ENCODE assay signal across 1 cellular context in the genomic region with DNA sequence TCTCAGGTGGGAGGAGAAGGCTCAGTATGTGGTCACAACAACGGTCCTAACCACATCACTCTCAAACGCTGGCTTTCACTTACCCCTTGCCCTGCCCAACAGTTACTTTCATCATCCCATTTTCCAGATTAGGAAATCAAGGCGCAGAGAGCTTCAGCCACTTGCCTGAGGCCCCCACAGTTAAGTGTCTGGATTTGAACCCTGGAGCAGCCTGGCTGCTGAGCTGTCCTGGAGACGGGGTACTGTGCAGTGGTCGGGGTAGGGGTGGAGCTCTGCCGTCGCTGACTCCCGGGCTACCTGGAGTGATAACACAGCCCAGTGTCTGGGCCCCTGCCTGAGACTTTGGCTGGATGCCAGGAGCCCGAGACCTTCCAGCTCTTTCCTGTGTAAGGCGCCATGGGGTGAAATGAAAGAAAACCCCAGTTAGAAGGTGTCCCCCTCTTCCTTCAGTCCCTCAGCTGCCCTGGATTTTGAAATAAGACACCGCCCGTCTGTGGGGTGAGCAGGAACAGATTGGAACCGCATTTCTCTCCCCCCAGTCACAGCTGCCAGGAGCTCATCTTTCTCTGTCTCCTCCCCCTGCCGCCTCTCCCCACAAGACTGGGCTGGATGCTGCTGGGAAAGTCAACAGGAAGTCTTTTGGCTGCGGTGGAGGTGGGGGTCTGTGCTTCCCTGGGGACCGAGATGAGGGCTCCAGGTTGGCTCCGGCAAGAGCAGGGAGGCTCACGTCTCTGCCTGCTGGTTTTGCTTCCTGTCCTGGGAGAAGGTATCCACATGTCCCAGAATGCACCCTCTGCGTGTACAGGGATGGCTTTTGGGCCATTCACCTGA.
A peak's percentile ranks its signal among the peaks of the same experiment; 100 is the strongest.
TF ChIP-seq lines count a peak whose summit lies in the region.

No MANE protein-coding gene starts in this region.

TF ChIP-seq in K562, 482 proteins besides CTCF, POLR2A, EP300 and RAD21 (continued from another document and continues in another):
- TF ChIP-seq ZNF609 (CRISPR knock-in tag; IDR thresholded peaks at IDR 0.05; ENCODE audit: borderline replicate concordance) = no peak
- TF ChIP-seq PHF20 (IDR thresholded peaks at IDR 0.05; ENCODE audit: partially characterized antibody) = peak; percentile 38
- TF ChIP-seq MEIS2 (IDR thresholded peaks at IDR 0.05; ENCODE audit: partially characterized antibody) = peak; percentile 4
- TF ChIP-seq, protein P1, sequence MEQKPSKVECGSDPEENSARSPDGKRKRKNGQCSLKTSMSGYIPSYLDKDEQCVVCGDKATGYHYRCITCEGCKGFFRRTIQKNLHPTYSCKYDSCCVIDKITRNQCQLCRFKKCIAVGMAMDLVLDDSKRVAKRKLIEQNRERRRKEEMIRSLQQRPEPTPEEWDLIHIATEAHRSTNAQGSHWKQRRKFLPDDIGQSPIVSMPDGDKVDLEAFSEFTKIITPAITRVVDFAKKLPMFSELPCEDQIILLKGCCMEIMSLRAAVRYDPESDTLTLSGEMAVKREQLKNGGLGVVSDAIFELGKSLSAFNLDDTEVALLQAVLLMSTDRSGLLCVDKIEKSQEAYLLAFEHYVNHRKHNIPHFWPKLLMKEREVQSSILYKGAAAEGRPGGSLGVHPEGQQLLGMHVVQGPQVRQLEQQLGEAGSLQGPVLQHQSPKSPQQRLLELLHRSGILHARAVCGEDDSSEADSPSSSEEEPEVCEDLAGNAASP (IDR thresholded peaks at IDR 0.05) = no peak
- TF ChIP-seq MXI1 (IDR thresholded peaks at IDR 0.05; ENCODE audit: low read depth, low read length) = no peak
- no peak for TF ChIP-seq RB1 (IDR thresholded peaks at IDR 0.05; ENCODE audit: low read depth)
- TF ChIP-seq ZNF75A (CRISPR knock-in tag; IDR thresholded peaks at IDR 0.05) = no peak
- TF ChIP-seq FOXP4 (CRISPR knock-in tag; IDR thresholded peaks at IDR 0.05; ENCODE audit: borderline replicate concordance) = 0 out of 2 replicates have a peak, but pooled peaks have one; percentile 24
- no peak for TF ChIP-seq FOXJ2 (tag; IDR thresholded peaks at IDR 0.05)
- no peak for TF ChIP-seq TFAM (CRISPR knock-in tag; conservative IDR thresholded peaks at IDR 0.05)
- no peak for TF ChIP-seq SMARCE1 (IDR thresholded peaks at IDR 0.05)
- no peak for TF ChIP-seq NCOR1 (IDR thresholded peaks at IDR 0.05)
- no peak for TF ChIP-seq ZNF134 (CRISPR knock-in tag; conservative IDR thresholded peaks at IDR 0.05)
- no peak for TF ChIP-seq ZNF778 (CRISPR knock-in tag; IDR thresholded peaks at IDR 0.05)
- TF ChIP-seq BRD4 (IDR thresholded peaks at IDR 0.05) = no peak
- TF ChIP-seq TCF15 (CRISPR knock-in tag; IDR thresholded peaks at IDR 0.05) = no peak
- no peak for TF ChIP-seq RBM14 (IDR thresholded peaks at IDR 0.05; ENCODE audit: borderline replicate concordance, insufficient read depth, low read depth, low read length)
- TF ChIP-seq SMAD2 (IDR thresholded peaks at IDR 0.05; ENCODE audit: low read depth, low read length) = no peak
- TF ChIP-seq NR2F6 (CRISPR knock-in tag; IDR thresholded peaks at IDR 0.05) = no peak
- TF ChIP-seq ZNF766 (CRISPR knock-in tag; conservative IDR thresholded peaks at IDR 0.05) = no peak
- no peak for TF ChIP-seq HCFC1 (IDR thresholded peaks at IDR 0.05; ENCODE audit: low read depth, low read length)
- TF ChIP-seq CCAR2 (IDR thresholded peaks at IDR 0.05; ENCODE audit: low read depth, low read length) = no peak
- no peak for TF ChIP-seq MBD2 (IDR thresholded peaks at IDR 0.05; ENCODE audit: borderline replicate concordance, low read depth)
- TF ChIP-seq CBX5 (IDR thresholded peaks at IDR 0.05; ENCODE audit: borderline replicate concordance, low read depth) = no peak
- TF ChIP-seq SMAD3 (CRISPR knock-in tag; conservative IDR thresholded peaks at IDR 0.05) = no peak
- TF ChIP-seq ZNF197 (CRISPR knock-in tag; IDR thresholded peaks at IDR 0.05; ENCODE audit: low read depth) = no peak
- TF ChIP-seq SNIP1 (IDR thresholded peaks at IDR 0.05; ENCODE audit: low read depth) = no peak
- TF ChIP-seq SLC30A9 (CRISPR knock-in tag; IDR thresholded peaks at IDR 0.05) = no peak
- no peak for TF ChIP-seq HEY1 (CRISPR knock-in tag; IDR thresholded peaks at IDR 0.05; ENCODE audit: borderline replicate concordance)
- TF ChIP-seq ZNF79 (CRISPR knock-in tag; IDR thresholded peaks at IDR 0.05; ENCODE audit: low read depth) = no peak
- no peak for TF ChIP-seq TOE1 (IDR thresholded peaks at IDR 0.05; ENCODE audit: borderline replicate concordance)
- no peak for TF ChIP-seq TOE1 (CRISPR knock-in tag; IDR thresholded peaks at IDR 0.05; ENCODE audit: borderline replicate concordance, low read depth)
- TF ChIP-seq ELK3 (CRISPR knock-in tag; IDR thresholded peaks at IDR 0.05) = no peak
- TF ChIP-seq CBFA2T2 (conservative IDR thresholded peaks at IDR 0.05) = 0 out of 2 replicates have a peak, but pooled peaks have one; percentile 9
- TF ChIP-seq TFAP4 (CRISPR knock-in tag; IDR thresholded peaks at IDR 0.05; ENCODE audit: borderline replicate concordance) = peak; percentile 73
- no peak for TF ChIP-seq SP2 (IDR thresholded peaks at IDR 0.05; ENCODE audit: extremely low read depth, low read depth, low read length, poor library complexity, severe bottlenecking)
- TF ChIP-seq HNRNPLL (IDR thresholded peaks at IDR 0.05; ENCODE audit: low read depth, low read length, poor library complexity, severe bottlenecking) = no peak
- TF ChIP-seq KAT7 (CRISPR knock-in tag; IDR thresholded peaks at IDR 0.05; ENCODE audit: borderline replicate concordance) = no peak
- TF ChIP-seq FUS (optimal IDR thresholded peaks at IDR 0.05; ENCODE audit: low read depth, low read length) = no peak
- no peak for TF ChIP-seq TAF15 (IDR thresholded peaks at IDR 0.05; ENCODE audit: low read depth, low read length)
- no peak for TF ChIP-seq TRIM25 (IDR thresholded peaks at IDR 0.05; ENCODE audit: borderline replicate concordance)
- 0 out of 2 replicates have a peak, but pooled peaks have one; percentile 23 for TF ChIP-seq CBFA2T3 (IDR thresholded peaks at IDR 0.05)
- TF ChIP-seq SMAD1 (IDR thresholded peaks at IDR 0.05; ENCODE audit: low read depth, low read length, partially characterized antibody) = no peak
- no peak for TF ChIP-seq U2AF1 (optimal IDR thresholded peaks at IDR 0.05; ENCODE audit: low read depth, low read length)
- TF ChIP-seq, protein P2, sequence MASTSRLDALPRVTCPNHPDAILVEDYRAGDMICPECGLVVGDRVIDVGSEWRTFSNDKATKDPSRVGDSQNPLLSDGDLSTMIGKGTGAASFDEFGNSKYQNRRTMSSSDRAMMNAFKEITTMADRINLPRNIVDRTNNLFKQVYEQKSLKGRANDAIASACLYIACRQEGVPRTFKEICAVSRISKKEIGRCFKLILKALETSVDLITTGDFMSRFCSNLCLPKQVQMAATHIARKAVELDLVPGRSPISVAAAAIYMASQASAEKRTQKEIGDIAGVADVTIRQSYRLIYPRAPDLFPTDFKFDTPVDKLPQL (IDR thresholded peaks at IDR 0.05; ENCODE audit: extremely low read depth, insufficient read length) = no peak
- TF ChIP-seq ZBED1 (IDR thresholded peaks at IDR 0.05) = no peak
- TF ChIP-seq, protein P3, sequence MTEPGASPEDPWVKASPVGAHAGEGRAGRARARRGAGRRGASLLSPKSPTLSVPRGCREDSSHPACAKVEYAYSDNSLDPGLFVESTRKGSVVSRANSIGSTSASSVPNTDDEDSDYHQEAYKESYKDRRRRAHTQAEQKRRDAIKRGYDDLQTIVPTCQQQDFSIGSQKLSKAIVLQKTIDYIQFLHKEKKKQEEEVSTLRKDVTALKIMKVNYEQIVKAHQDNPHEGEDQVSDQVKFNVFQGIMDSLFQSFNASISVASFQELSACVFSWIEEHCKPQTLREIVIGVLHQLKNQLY (CRISPR knock-in tag; conservative IDR thresholded peaks at IDR 0.05) = no peak
- TF ChIP-seq ZNF282 (CRISPR knock-in tag; IDR thresholded peaks at IDR 0.05) = no peak
- no peak for TF ChIP-seq ZNF24 (IDR thresholded peaks at IDR 0.05)
- no peak for TF ChIP-seq MBD1 (CRISPR knock-in tag; IDR thresholded peaks at IDR 0.05)
- TF ChIP-seq CBFB (CRISPR knock-in tag; IDR thresholded peaks at IDR 0.05) = no peak
- TF ChIP-seq ZC3H8 (IDR thresholded peaks at IDR 0.05) = no peak
